23 cellular contexts compared by ENCODE assay signal in the genomic region with DNA sequence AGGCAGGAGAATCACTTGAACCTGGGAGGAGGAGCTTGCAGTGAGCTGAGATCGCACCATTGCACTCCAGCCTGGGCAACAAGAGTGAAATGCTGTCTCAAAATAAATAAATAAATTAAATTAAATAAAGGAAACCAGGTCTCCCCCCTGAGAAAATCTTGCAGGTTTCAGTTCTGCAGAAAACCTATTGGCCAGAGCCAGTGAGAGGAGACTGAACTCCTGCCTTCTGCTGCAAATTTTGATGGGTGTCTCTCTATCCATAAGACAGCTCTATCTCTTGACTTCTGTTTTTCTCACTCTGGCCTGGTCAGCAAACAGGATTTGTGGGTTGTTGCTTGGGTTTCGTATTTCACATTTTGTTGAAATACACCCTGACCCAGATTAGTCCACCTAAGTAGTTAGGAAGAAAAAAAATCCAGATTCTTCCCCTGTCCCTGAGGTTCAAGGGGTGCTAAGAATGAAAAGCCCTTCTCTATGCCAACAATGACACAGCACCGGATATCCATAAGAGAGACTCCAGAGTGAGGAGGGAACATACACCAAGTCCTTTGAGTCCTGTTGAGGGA.
"Had no signal": no experiment of that assay in that cellular context is flagged by ENCODE, and none has a peak within 500 bp of the region (broad histone marks: within the 10 kb centered on the region; RNA-seq: fewer than 3 reads in every experiment).

No MANE protein-coding gene starts in this region.

- H3K4me3 Mint-ChIP-seq: activated CD4-positive, alpha-beta T cell treated with anti-CD3 and anti-CD28 coated beads for 36 hours; activated CD8-positive, alpha-beta T cell treated with anti-CD3 and anti-CD28 coated beads, Interleukin-2, amount 10 ng/mL, durations not matched to agents 7 days and 5 days; activated naive CD8-positive, alpha-beta T cell; central memory CD8-positive, alpha-beta T cell; T-helper 2 cell treated with Interferon-gamma antibody and Interleukin-4, amounts not matched to agents 5 μg/mL and 100 μg/mL, for 36 hours had no signal

- H3K4me1 Mint-ChIP-seq: central memory CD8-positive, alpha-beta T cell had no signal

- H3K9me3 Mint-ChIP-seq: central memory CD8-positive, alpha-beta T cell; T-helper 2 cell treated with Interferon-gamma antibody and Interleukin-4, amounts not matched to agents 5 μg/mL and 100 μg/mL, for 36 hours had no signal

- H3K27ac Mint-ChIP-seq: activated CD4-positive, alpha-beta T cell treated with anti-CD3 and anti-CD28 coated beads for 36 hours; activated CD8-positive, alpha-beta T cell treated with anti-CD3 and anti-CD28 coated beads, Interleukin-2, amount 10 ng/mL, durations not matched to agents 7 days and 5 days; activated naive CD8-positive, alpha-beta T cell; T-helper 2 cell treated with Interferon-gamma antibody and Interleukin-4, amounts not matched to agents 5 μg/mL and 100 μg/mL, for 36 hours had no signal

- DNase-seq: activated CD4-positive, alpha-beta T cell treated with anti-CD3 and anti-CD28 coated beads for 36 hours; activated CD4-positive, CD25-positive, alpha-beta regulatory T cell; activated CD8-positive, alpha-beta T cell treated with anti-CD3 and anti-CD28 coated beads, Interleukin-2, amount 10 ng/mL, durations not matched to agents 7 days and 5 days; activated effector memory CD4-positive, alpha-beta T cell treated with Interleukin-2 at 50 U/mL for 16 hours; activated naive CD4-positive, alpha-beta T cell treated with Interleukin-2 at 50 U/mL for 16 hours; anterior cingulate cortex; dermis blood vessel endothelial cell; effector CD8-positive, alpha-beta T cell; glutamatergic neuron; left cardiac atrium; left ventricle myocardium superior; psoas muscle; stimulated activated CD4-positive, alpha-beta T cell treated with anti-CD3 and anti-CD28 coated beads, Interleukin-1b, Interleukin-23, amount 100 ng/mL, for 48 hours; stimulated activated CD4-positive, alpha-beta T cell treated with anti-CD3 and anti-CD28 coated beads, Interleukin-4, amount 100 ng/mL, for 4 hours; stimulated activated CD8-positive, alpha-beta memory T cell treated with anti-CD3 and anti-CD28 coated beads, Interleukin-4, amount 100 ng/mL, for 48 hours; stimulated activated naive CD4-positive, alpha-beta T cell; tibial artery had no signal

- H3K36me3 ChIP-seq: suprapubic skin, tibial artery had no signal

- H3K27me3 ChIP-seq: suprapubic skin, tibial artery had no signal

- H3K36me3 Mint-ChIP-seq: activated naive CD8-positive, alpha-beta T cell had no signal

- H3K79me2 ChIP-seq: parathyroid adenoma had no signal

- H3K4me2 ChIP-seq: smooth muscle cell had no signal

- H3K4me3 ChIP-seq: psoas muscle, smooth muscle cell, suprapubic skin, tibial artery had no signal

- H3K4me1 ChIP-seq: parathyroid adenoma, psoas muscle, suprapubic skin, tibial artery had no signal

- H3K9ac ChIP-seq: parathyroid adenoma had no signal

- H3K27ac ChIP-seq: parathyroid adenoma, psoas muscle, suprapubic skin, tibial artery had no signal

- H3K9me3 ChIP-seq: suprapubic skin had no signal

- ATAC-seq: activated CD4-positive, alpha-beta T cell treated with anti-CD3 and anti-CD28 coated beads for 36 hours; activated CD8-positive, alpha-beta T cell treated with anti-CD3 and anti-CD28 coated beads, Interleukin-2, amount 10 ng/mL, durations not matched to agents 7 days and 5 days; left cardiac atrium; left ventricle myocardium superior; psoas muscle had no signal

- H2AFZ ChIP-seq: parathyroid adenoma had no signal

- H3K27me3 Mint-ChIP-seq: activated CD4-positive, alpha-beta T cell treated with anti-CD3 and anti-CD28 coated beads for 36 hours; activated naive CD8-positive, alpha-beta T cell; central memory CD8-positive, alpha-beta T cell had no signal
